8 cellular contexts compared by ENCODE assay signal in genomic region chr9:132669329-132669635, GRCh38. TPM values are rescaled to one million over a fixed set of nuclear protein-coding genes. Genes with fewer than 3 reads are reported as not detected.
DNase-seq lines count a peak whose midpoint lies in the region; ATAC-seq, FAIRE-seq and TF ChIP-seq lines count a peak whose summit lies in the region.

No MANE protein-coding gene starts in this region.

- H3K4me3 Mint-ChIP-seq in T-helper 17 cell, result peak overlapping the region; percentile 95

- peaks cover 86% of the 10 kb centered on the region for H3K79me2 ChIP-seq in GM23248 (ENCODE audit: insufficient read depth)

- peaks cover 45% of the 10 kb centered on the region for H3K4me1 Mint-ChIP-seq in T-helper 17 cell

- 4% methylated on average over 8 of the region's 8 CpGs for WGBS in GM23248 (ENCODE audit: low coverage in 1 of 2, low lambda C conversion rate in 2 of 2, missing lambda C conversion rate in 2 of 2), 2 experiments
- 0 to 2% methylated on average over 8 of the region's 8 CpGs for WGBS in sigmoid colon, 2 donors

- DNase-seq in GM23248 (no peak), T-helper 17 cell (no peak), fibroblast of villous mesenchyme (ENCODE audit: low read depth) (no peak), sigmoid colon (no peak), Ammon's horn (ENCODE audit: low spot score) (no peak), GM19239 (ENCODE audit: insufficient read length, low spot score) (no peak)
- no peak for DNase-seq in stimulated activated naive CD4-positive, alpha-beta T cell treated with Interleukin-2 at 50 U/mL for 16 hours (lab: John Stamatoyannopoulos, UW)
- no peak for DNase-seq in activated CD4-positive, alpha-beta T cell treated with anti-CD3 and anti-CD28 coated beads for 48 hours

- no peak for TF ChIP-seq POLR2A in sigmoid colon (IDR thresholded peaks at IDR 0.05)

- intact Hi-C loops in sigmoid colon (cut with DNase I), result no loop called here

- H3K9me3 ChIP-seq in GM23248 (ENCODE audit: low read depth) (no peaks in the 10 kb centered on the region), T-helper 17 cell (ENCODE audit: control insufficient read depth, low read length, poor library complexity, severe bottlenecking) (no peaks in the 10 kb centered on the region), sigmoid colon (no peaks in the 10 kb centered on the region)

- H3K9ac ChIP-seq in GM23248, result peak overlapping the region; percentile 97

- peaks cover 29% of the 10 kb centered on the region for H3F3A ChIP-seq in GM23248 (ENCODE audit: insufficient read depth)

- in situ Hi-C loops in GM23248 (cut with MboI), result no loop called here

- no peaks in the 10 kb centered on the region for H3K36me3 ChIP-seq in GM23248 (ENCODE audit: low read depth)
- H3K36me3 ChIP-seq in sigmoid colon, result no peaks in the 10 kb centered on the region

- H3K4me1 ChIP-seq in GM23248 (ENCODE audit: insufficient read depth) (peaks cover 25% of the 10 kb centered on the region), sigmoid colon (peaks cover 0 to 44% (median 36%) of the 10 kb centered on the region in 4 donors)

- H3K27ac ChIP-seq in GM23248 (peak overlapping the region; percentile 97), sigmoid colon (peak overlapping the region; percentile 93 to 98 (median 94))

- ATAC-seq in T-helper 17 cell, result no peak

- H3K9me2 ChIP-seq in GM23248 (ENCODE audit: insufficient read depth), result no peaks in the 10 kb centered on the region

- no peaks in the 10 kb centered on the region for H3K36me3 Mint-ChIP-seq in T-helper 17 cell (ENCODE audit: low read depth)

- H3K4me3 ChIP-seq in GM23248 (peak overlapping the region; percentile 86), fibroblast of villous mesenchyme (ENCODE audit: low read depth, low read length) (peak overlapping the region; percentile 87), sigmoid colon (peak overlapping the region; percentile 78 to 86 (median 80))

- FAIRE-seq in GM19239 (lab: Jason Lieb, UNC), result no peak

- TF ChIP-seq EP300 in sigmoid colon (IDR thresholded peaks at IDR 0.05), result no peak

- H3K27ac Mint-ChIP-seq in T-helper 17 cell, result peak overlapping the region; percentile 96

- H3K4me2 ChIP-seq in GM23248 (ENCODE audit: unreplicated experiment), result peak overlapping the region; percentile 96

- peak overlapping the region; percentile 94 for H2AFZ ChIP-seq in GM23248

- H3K27me3 ChIP-seq in GM23248 (replicated peaks; ENCODE audit: insufficient read depth) (no peaks in the 10 kb centered on the region), sigmoid colon (no peaks in the 10 kb centered on the region)

- peaks cover 18% of the 10 kb centered on the region; the same call in 1 of the 2 replicates for H4K20me1 ChIP-seq in GM23248 (ENCODE audit: insufficient read depth)

- no peak for TF ChIP-seq CTCF in fibroblast of villous mesenchyme (IDR thresholded peaks at IDR 0.05; ENCODE audit: insufficient read depth, low read depth, low read length)
- TF ChIP-seq CTCF in sigmoid colon (IDR thresholded peaks at IDR 0.05), result no peak

- H3K27me3 Mint-ChIP-seq in T-helper 17 cell, result no peaks in the 10 kb centered on the region

RNA-seq across cellular contexts. Expression of gene DDX31, which starts 0.5 kb away (rescaled TPM):
- 11.0 and 14.9 TPM in 2 replicates for total RNA-seq in GM23248 (2014; rRNA removed; shearing (Covaris generic))
- 7.4 and 8.2 TPM in 2 replicates for polyA plus RNA-seq in GM23248 (2016; fragmentation: Nextera tagmentation; extraction: Ambion mirVana)
- 10 to 100 TPM; 12.6 to 15.5 TPM for total RNA-seq in T-helper 17 cell
- 13.9 and 19.4 TPM in 2 replicates for total RNA-seq in fibroblast of villous mesenchyme
- total RNA-seq in sigmoid colon, result 1 to 10 TPM; 5.7 to 7.7 (median 7.1) TPM
- polyA plus RNA-seq in sigmoid colon, result 1 to 10 TPM; 2.4 to 8.1 (median 2.5) TPM

RNA-seq across cellular contexts. Expression of gene GTF3C4, which starts 1.0 kb away (rescaled TPM):
- total RNA-seq in GM23248 (2014; rRNA removed; shearing (Covaris generic)), result 13.0 and 15.8 TPM in 2 replicates
- polyA plus RNA-seq in GM23248 (2016; fragmentation: Nextera tagmentation; extraction: Ambion mirVana) (4.7 and 4.9 TPM in 2 replicates), sigmoid colon (1 to 10 TPM; 2.1 to 5.4 (median 3.0) TPM)
- total RNA-seq in T-helper 17 cell (10 to 100 TPM; 17.3 to 17.9 TPM), fibroblast of villous mesenchyme (18.4 and 22.9 TPM in 2 replicates), sigmoid colon (10 to 100 TPM; 10.7 to 12.2 (median 11.7) TPM)
